In the genomic region with DNA sequence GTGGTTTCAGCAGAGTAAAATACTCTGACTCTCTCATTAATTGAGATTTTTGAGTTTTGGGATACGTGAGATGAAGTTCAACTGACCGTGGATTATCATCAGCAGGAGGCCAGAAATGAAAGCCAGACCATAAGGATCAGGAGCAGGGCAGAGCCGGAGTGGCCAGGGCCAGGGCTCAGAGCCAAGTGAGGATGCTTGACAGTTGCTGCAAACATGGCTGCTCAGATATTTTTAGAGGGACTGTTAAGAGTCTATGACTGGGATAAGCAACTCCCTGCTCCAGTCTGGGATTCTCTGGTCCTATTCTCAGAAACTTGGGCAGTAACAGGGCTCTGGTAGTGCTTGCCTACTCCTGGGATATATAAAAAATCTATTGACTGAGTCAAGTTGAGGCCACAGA, we compare ENCODE assay signal across 22 cellular contexts. TPM values are rescaled to one million over a fixed set of nuclear protein-coding genes. Genes with fewer than 3 reads are reported as not detected.
DNase-seq lines count a peak whose midpoint lies in the region; ATAC-seq and TF ChIP-seq lines count a peak whose summit lies in the region.
"Had no signal": no experiment of that assay in that cellular context is flagged by ENCODE, and none has a peak within 500 bp of the region (broad histone marks: within the 10 kb centered on the region; RNA-seq: fewer than 3 reads in every experiment).

No MANE protein-coding gene starts in this region.

- DNase-seq in SK-N-SH (no peak), cardiac septum (ENCODE audit: low spot score) (peak; percentile 79), myocyte (ENCODE audit: low read depth) (peak; percentile 87), NCI-H524 (lab: John Stamatoyannopoulos, UW) (no peak), NK-92 (lab: John Stamatoyannopoulos, UW; ENCODE audit: unreplicated experiment) (no peak), NOMO-1 treated with DMSO at 0.1 percent for 48 hours (lab: John Stamatoyannopoulos, UW; ENCODE audit: unreplicated experiment) (no peak)
- no peak for DNase-seq in central memory CD4-positive, alpha-beta T cell
- DNase-seq: BE2C; Caco-2; CD4-positive, CD25-positive, alpha-beta regulatory T cell; GF-D8; GM23248; HCEC 1CT; Karpas-422; NCI-H1417 treated with DMSO at 0.1 percent for 48 hours; NCI-H187 treated with DMSO at 0.1 percent for 48 hours; NCI-H226; NCI-H524 treated with DMSO at 0.1 percent for 48 hours; PC-9 had no signal

- no peak overlapping the region for H2AFZ ChIP-seq in SK-N-SH (ENCODE audit: low read depth)
- H2AFZ ChIP-seq: GM23248, PC-9 had no signal

- H3K4me2 ChIP-seq in SK-N-SH: no peak overlapping the region
- H3K4me2 ChIP-seq: PC-9 had no signal

- POLR2A ChIA-PET in SK-N-SH (lab: Yijun Ruan, JAX): no interaction called here

- H3K36me3 ChIP-seq in SK-N-SH (replicated peaks in 1 of 2; ENCODE audit: control insufficient read depth in 1 of 2, insufficient read depth in 2 of 2, low read length in 1 of 2): no peaks in the 10 kb centered on the region
- H3K36me3 ChIP-seq: BE2C had no signal

- H3K9me3 ChIP-seq in SK-N-SH: no peaks in the 10 kb centered on the region
- H3K9me3 ChIP-seq: BE2C, Caco-2 had no signal

- H3K27ac ChIP-seq in SK-N-SH (ENCODE audit: low read depth in 2 of 2, low read length in 1 of 2): no peak overlapping the region
- H3K27ac ChIP-seq: 22Rv1, GM23248, HL-60, PC-9 had no signal

- TF ChIP-seq RAD21 in SK-N-SH (IDR thresholded peaks at IDR 0.05; ENCODE audit: low read length): no peak

- no peak overlapping the region for H3K9ac ChIP-seq in SK-N-SH
- H3K9ac ChIP-seq: GM23248 had no signal

- H3K4me3 ChIP-seq in SK-N-SH (ENCODE audit: low read depth in 2 of 2, low read length in 1 of 2): no peak overlapping the region
- H3K4me3 ChIP-seq: GM23248, PC-9 had no signal

- H3K27me3 ChIP-seq in SK-N-SH (ENCODE audit: insufficient read depth): no peaks in the 10 kb centered on the region; the same call in none of the 2 replicates
- H3K27me3 ChIP-seq: BE2C had no signal

- ATAC-seq in SK-N-SH treated with all-trans-retinoic acid at 6 μM for 48 hours: peak; percentile 34; the same call in 2 of the 3 replicates

- no peak for TF ChIP-seq CTCF in SK-N-SH (IDR thresholded peaks at IDR 0.05)

- H3K9me2 ChIP-seq in SK-N-SH: no peaks in the 10 kb centered on the region

- no peaks in the 10 kb centered on the region for H3K79me2 ChIP-seq in SK-N-SH (ENCODE audit: insufficient read depth)

- no peaks in the 10 kb centered on the region for H3K4me1 ChIP-seq in SK-N-SH (ENCODE audit: control insufficient read depth in 1 of 2, insufficient read depth in 2 of 2, low read depth in 1 of 2, low read length in 1 of 2)
- H3K4me1 ChIP-seq: BE2C had no signal

- WGBS in SK-N-SH (ENCODE audit: low lambda C conversion rate): 10% methylated on average over 3 of the region's 3 CpGs

- H3F3A ChIP-seq in SK-N-SH (replicated peaks; ENCODE audit: insufficient read depth): no peaks in the 10 kb centered on the region

- intact Hi-C loops in cardiac septum (cut with DNase I): loop anchor here (10.0 kb wide), 1 partner anchor 836 kb away; no protein-coding TSS in a partner anchor

- TF ChIP-seq EP300 in SK-N-SH (IDR thresholded peaks at IDR 0.05; ENCODE audit: borderline replicate concordance in 1 of 2, low read depth in 1 of 2, low read length in 1 of 2): no peak

- no peaks in the 10 kb centered on the region for H4K20me1 ChIP-seq in SK-N-SH (ENCODE audit: insufficient read depth)

- CTCF ChIA-PET in SK-N-SH (lab: Yijun Ruan, JAX): interaction anchor here (1.2 kb wide), 1 partner anchor 8 kb away, joined by 3 read pairs; no protein-coding TSS in a partner anchor

TF ChIP-seq in SK-N-SH treated with all-trans-retinoic acid at 6 μM for 48 hours, 23 proteins besides CTCF, POLR2A, EP300 and RAD21:
- no peak for TF ChIP-seq PPARA (CRISPR knock-in tag; IDR thresholded peaks at IDR 0.05; ENCODE audit: borderline replicate concordance)
- no peak for TF ChIP-seq OSR1 (CRISPR knock-in tag; IDR thresholded peaks at IDR 0.05)
- TF ChIP-seq POU6F1 (CRISPR knock-in tag; IDR thresholded peaks at IDR 0.05; ENCODE audit: borderline replicate concordance, low read depth): no peak
TF ChIP-seq in SK-N-SH treated with all-trans-retinoic acid at 6 μM for 48 hours: peak in this region for 0.

TF ChIP-seq in SK-N-SH, 30 proteins besides CTCF, POLR2A, EP300 and RAD21:
- TF ChIP-seq GATA2 (CRISPR knock-in tag; IDR thresholded peaks at IDR 0.05) (no peak), NFIC (IDR thresholded peaks at IDR 0.05; ENCODE audit: borderline replicate concordance) (no peak), FOSL2 (IDR thresholded peaks at IDR 0.05; ENCODE audit: borderline replicate concordance, low read depth) (no peak), IRF3 (IDR thresholded peaks at IDR 0.05; ENCODE audit: low read depth, low read length) (no peak), POLR2AphosphoS5 (IDR thresholded peaks at IDR 0.05; ENCODE audit: low read depth, low read length) (no peak), EZH2phosphoT487 (IDR thresholded peaks at IDR 0.05; ENCODE audit: borderline replicate concordance, low read depth) (no peak), GABPA (IDR thresholded peaks at IDR 0.05; ENCODE audit: low read depth) (no peak), FOXJ3 (CRISPR knock-in tag; IDR thresholded peaks at IDR 0.05) (no peak), USF2 (IDR thresholded peaks at IDR 0.05; ENCODE audit: borderline replicate concordance, low read depth, low read length) (no peak), ELF1 (IDR thresholded peaks at IDR 0.05) (no peak), TAF1 (IDR thresholded peaks at IDR 0.05; ENCODE audit: borderline replicate concordance, low read depth, low read length) (no peak), RXRA (IDR thresholded peaks at IDR 0.05; ENCODE audit: borderline replicate concordance, low read depth) (no peak), MEF2A (IDR thresholded peaks at IDR 0.05; ENCODE audit: borderline replicate concordance, low read depth) (no peak), TEAD4 (IDR thresholded peaks at IDR 0.05; ENCODE audit: borderline replicate concordance, insufficient read depth) (no peak)
- TF ChIP-seq, protein P1, sequence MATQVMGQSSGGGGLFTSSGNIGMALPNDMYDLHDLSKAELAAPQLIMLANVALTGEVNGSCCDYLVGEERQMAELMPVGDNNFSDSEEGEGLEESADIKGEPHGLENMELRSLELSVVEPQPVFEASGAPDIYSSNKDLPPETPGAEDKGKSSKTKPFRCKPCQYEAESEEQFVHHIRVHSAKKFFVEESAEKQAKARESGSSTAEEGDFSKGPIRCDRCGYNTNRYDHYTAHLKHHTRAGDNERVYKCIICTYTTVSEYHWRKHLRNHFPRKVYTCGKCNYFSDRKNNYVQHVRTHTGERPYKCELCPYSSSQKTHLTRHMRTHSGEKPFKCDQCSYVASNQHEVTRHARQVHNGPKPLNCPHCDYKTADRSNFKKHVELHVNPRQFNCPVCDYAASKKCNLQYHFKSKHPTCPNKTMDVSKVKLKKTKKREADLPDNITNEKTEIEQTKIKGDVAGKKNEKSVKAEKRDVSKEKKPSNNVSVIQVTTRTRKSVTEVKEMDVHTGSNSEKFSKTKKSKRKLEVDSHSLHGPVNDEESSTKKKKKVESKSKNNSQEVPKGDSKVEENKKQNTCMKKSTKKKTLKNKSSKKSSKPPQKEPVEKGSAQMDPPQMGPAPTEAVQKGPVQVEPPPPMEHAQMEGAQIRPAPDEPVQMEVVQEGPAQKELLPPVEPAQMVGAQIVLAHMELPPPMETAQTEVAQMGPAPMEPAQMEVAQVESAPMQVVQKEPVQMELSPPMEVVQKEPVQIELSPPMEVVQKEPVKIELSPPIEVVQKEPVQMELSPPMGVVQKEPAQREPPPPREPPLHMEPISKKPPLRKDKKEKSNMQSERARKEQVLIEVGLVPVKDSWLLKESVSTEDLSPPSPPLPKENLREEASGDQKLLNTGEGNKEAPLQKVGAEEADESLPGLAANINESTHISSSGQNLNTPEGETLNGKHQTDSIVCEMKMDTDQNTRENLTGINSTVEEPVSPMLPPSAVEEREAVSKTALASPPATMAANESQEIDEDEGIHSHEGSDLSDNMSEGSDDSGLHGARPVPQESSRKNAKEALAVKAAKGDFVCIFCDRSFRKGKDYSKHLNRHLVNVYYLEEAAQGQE (IDR thresholded peaks at IDR 0.05; ENCODE audit: low read depth, low read length): no peak
- TF ChIP-seq, protein P2, sequence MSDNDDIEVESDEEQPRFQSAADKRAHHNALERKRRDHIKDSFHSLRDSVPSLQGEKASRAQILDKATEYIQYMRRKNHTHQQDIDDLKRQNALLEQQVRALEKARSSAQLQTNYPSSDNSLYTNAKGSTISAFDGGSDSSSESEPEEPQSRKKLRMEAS (IDR thresholded peaks at IDR 0.05; ENCODE audit: low read depth): no peak

RNA-seq across cellular contexts. Expression of gene CDH13, which starts 17.6 kb away (rescaled TPM):
- polyA plus RNA-seq in SK-N-SH (2012; rRNA removed): 93.0 and 107 TPM in 2 replicates
- 68.6 and 78.0 TPM in 2 replicates for polyA plus RNA-seq in SK-N-SH (2012; cell fraction: cytosol; rRNA removed)
- polyA plus RNA-seq in SK-N-SH (2012; cell fraction: nucleus; rRNA removed): 53.7 and 78.7 TPM in 2 replicates
- total RNA-seq in cardiac septum (108 TPM), myocyte (154 and 160 TPM in 2 replicates)
- polyA plus RNA-seq in myocyte (2012): 169 TPM
- total RNA-seq: CD4-positive, CD25-positive, alpha-beta regulatory T cell had no signal
- polyA plus RNA-seq: CD4-positive, CD25-positive, alpha-beta regulatory T cell had no signal

Comparison
In these comparisons a context has a peak if more than half of its experiments do, and no peak if none do; other contexts are left out.
1. DNase-seq: peak in cardiac septum (single experiment) and myocyte (single experiment); none in SK-N-SH (single experiment), NCI-H524 (0 of 2), NK-92 (single experiment), central memory CD4-positive, alpha-beta T cell (single experiment) and NOMO-1 treated with DMSO at 0.1 percent for 48 hours (single experiment).